Comparison of ENCODE assay signal across 1 cellular context in genomic region chr21:42338730-42339715, GRCh38.
TF ChIP-seq lines count a peak whose summit lies in the region.

No MANE protein-coding gene starts in this region.

TF ChIP-seq in GM23338, 12 proteins besides CTCF, POLR2A, EP300 and RAD21 (continued from another document):
- TF ChIP-seq ETS1 (IDR thresholded peaks at IDR 0.05) (no peak), EZH2 (IDR thresholded peaks at IDR 0.05; ENCODE audit: low read depth, unreplicated experiment) (no peak), POLR2AphosphoS5 (IDR thresholded peaks at IDR 0.05; ENCODE audit: low read depth) (no peak), ZNF114 (CRISPR knock-in tag; IDR thresholded peaks at IDR 0.05) (no peak), ZNF462 (CRISPR knock-in tag; IDR thresholded peaks at IDR 0.05) (no peak), NANOG (IDR thresholded peaks at IDR 0.05; ENCODE audit: borderline replicate concordance) (no peak), STAT1 (IDR thresholded peaks at IDR 0.05; ENCODE audit: unreplicated experiment) (no peak), CREB1 (CRISPR knock-in tag; IDR thresholded peaks at IDR 0.05; ENCODE audit: low read depth) (no peak), JUNB (IDR thresholded peaks at IDR 0.05; ENCODE audit: unreplicated experiment) (no peak), EZH2phosphoT487 (IDR thresholded peaks at IDR 0.05; ENCODE audit: unreplicated experiment) (no peak), ZNF331 (CRISPR knock-in tag; IDR thresholded peaks at IDR 0.05; ENCODE audit: low read depth) (no peak)
